In the genomic region with DNA sequence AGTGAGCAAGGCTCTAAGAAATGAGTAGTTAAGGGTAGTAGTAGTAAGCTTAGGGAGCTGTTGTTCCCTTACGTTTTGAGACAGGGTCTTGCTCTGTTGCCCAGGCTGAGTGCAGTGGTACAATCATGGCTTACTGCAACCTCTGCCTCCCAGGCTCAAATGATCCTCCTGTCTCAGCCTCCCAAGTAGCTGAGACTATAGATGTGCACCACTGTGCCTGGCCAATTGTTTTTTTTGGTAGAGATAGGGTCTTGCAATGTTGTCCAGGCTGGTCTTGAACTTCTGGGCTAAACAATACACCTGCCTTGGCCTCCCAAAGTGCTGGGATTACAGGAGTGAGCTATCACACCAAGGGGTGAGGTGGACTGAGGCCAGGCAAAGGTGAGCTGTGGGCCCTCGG, we compare ENCODE assay signal across 17 cellular contexts. TPM values are rescaled to one million over a fixed set of nuclear protein-coding genes. Genes with fewer than 3 reads are reported as not detected.
DNase-seq lines count a peak whose midpoint lies in the region; ATAC-seq, FAIRE-seq and TF ChIP-seq lines count a peak whose summit lies in the region.
"Had no signal": no experiment of that assay in that cellular context is flagged by ENCODE, and none has a peak within 500 bp of the region (broad histone marks: within the 10 kb centered on the region; RNA-seq: fewer than 3 reads in every experiment).

No MANE protein-coding gene starts in this region.

- H3K9me3 Mint-ChIP-seq in neural progenitor cell, result peaks cover 8% of the 10 kb centered on the region

- RAD21 ChIA-PET in GM12878 (lab: Charles Lee; ENCODE audit: unreplicated experiment), result interaction anchor here (1.1 to 3.0 kb wide), 5 partner anchors 9 to 132 kb away, joined by 3 to 27 read pairs (median 6); partner anchors contain the start of gene SMIM38

- peak overlapping the region; percentile 67 to 93 (median 82) for H3K4me2 ChIP-seq in BLaER1 treated with 17β-estradiol and CSF1 and Interleukin-3, amounts not matched to agents 10 nM and 100 nM
- H3K4me2 ChIP-seq in KMS-11, result peak overlapping the region; percentile 55; the same call in 1 of the 2 replicates
- no peak overlapping the region; the same call in 1 of the 2 replicates for H3K4me2 ChIP-seq in GM12878 (ENCODE audit: control insufficient read depth, insufficient read depth)
- no peak overlapping the region for H3K4me2 ChIP-seq in neural progenitor cell

- TF ChIP-seq EP300 in GM12878 (IDR thresholded peaks at IDR 0.05; ENCODE audit: borderline replicate concordance in 1 of 2, control insufficient read depth in 1 of 2, low read depth in 2 of 2, low read length in 2 of 2) (no peak), sigmoid colon (IDR thresholded peaks at IDR 0.05) (no peak)

- CTCF ChIA-PET in GM12878 (lab: Yijun Ruan, JAX), result interaction anchor here (1.0 to 2.9 kb wide), 2 partner anchors 10 to 19 kb away, joined by 3 to 11 read pairs; partner anchors contain the start of gene SMIM38

- H3K4me1 ChIP-seq in BLaER1 treated with 17β-estradiol and CSF1 and Interleukin-3, amounts not matched to agents 10 nM and 100 nM, result peaks cover 18 to 20% (median 19%) of the 10 kb centered on the region in 10 experiments
- H3K4me1 ChIP-seq in KMS-11 (ENCODE audit: low read depth, poor library complexity, severe bottlenecking) (peaks cover 20% of the 10 kb centered on the region), GM12878 (ENCODE audit: control insufficient read depth, insufficient read depth, low read length) (peaks cover 21% of the 10 kb centered on the region), sigmoid colon (peaks cover 0 to 31% (median 24%) of the 10 kb centered on the region in 4 donors), neural progenitor cell (no peaks in the 10 kb centered on the region)

- DNase-seq in GM12878 (ENCODE audit: low read depth, low spot score) (no peak), sigmoid colon (no peak), neural progenitor cell (ENCODE audit: low spot score) (no peak), GF-D8 (lab: John Stamatoyannopoulos, UW) (no peak), GM03348 (ENCODE audit: low spot score) (no peak), NCI-H146 (lab: John Stamatoyannopoulos, UW) (no peak)
- DNase-seq: NCI-H1436 treated with DMSO at 0.1 percent for 48 hours, NCI-H2029 treated with DMSO at 0.1 percent for 48 hours, NCI-H2171 treated with DMSO at 0.1 percent for 48 hours, NCI-H446, NCI-H526 treated with DMSO at 0.1 percent for 48 hours had no signal

- no peak overlapping the region for H3K4me3 ChIP-seq in BLaER1 treated with 17β-estradiol and CSF1 and Interleukin-3, amounts not matched to agents 10 nM and 100 nM
- H3K4me3 ChIP-seq in KMS-11 (IDR thresholded peaks at IDR 0.05; ENCODE audit: insufficient read depth, low read depth, low read length) (no peak overlapping the region), GM12878 (no peak overlapping the region), sigmoid colon (no peak overlapping the region), neural progenitor cell (no peak overlapping the region)

- peaks cover 14% of the 10 kb centered on the region for H3K27me3 Mint-ChIP-seq in neural progenitor cell (ENCODE audit: insufficient read depth, low read depth)

- ATAC-seq in GM12878, result no peak

- 36% methylated on average over 2 of the region's 2 CpGs for WGBS in GM12878 (ENCODE audit: insufficient coverage, insufficient replicate concordance, low lambda C conversion rate, missing lambda C conversion rate)
- 91% methylated on average over 2 of the region's 2 CpGs for WGBS in sigmoid colon, 2 donors

- peaks cover 12% of the 10 kb centered on the region for H3K4me1 Mint-ChIP-seq in neural progenitor cell

- SMC1A ChIA-PET in GM12878 (lab: Charles Lee; ENCODE audit: uncharacterized antibody, unreplicated experiment), result interaction anchor here (1.0 to 3.3 kb wide), 9 partner anchors 10 to 505 kb away, joined by 3 to 35 read pairs (median 7); partner anchors contain the start of gene SMIM38

- H3K79me2 ChIP-seq in KMS-11 (ENCODE audit: insufficient read depth, low read depth) (no peaks in the 10 kb centered on the region), GM12878 (ENCODE audit: control insufficient read depth, insufficient read depth, low read length) (no peaks in the 10 kb centered on the region), neural progenitor cell (ENCODE audit: low read depth) (no peaks in the 10 kb centered on the region)

- in situ Hi-C loops in GM12878 (cut with MboI), result no loop called here

- no peaks in the 10 kb centered on the region for H3F3A ChIP-seq in neural progenitor cell (ENCODE audit: low read depth)

- POLR2A ChIA-PET in GM12878 (lab: Charles Lee), result interaction anchor here (1.0 to 3.3 kb wide), 5 partner anchors 9 to 133 kb away, joined by 3 to 32 read pairs (median 4); partner anchors contain the start of gene SMIM38

- TF ChIP-seq RAD21 in GM12878 (IDR thresholded peaks at IDR 0.05; ENCODE audit: insufficient read depth, low read depth, low read length), result no peak

- no peaks in the 10 kb centered on the region for H3K36me3 Mint-ChIP-seq in neural progenitor cell
- H3K36me3 Mint-ChIP-seq: CD8-positive, alpha-beta memory T cell had no signal

- H3K9me3 ChIP-seq in BLaER1 treated with 17β-estradiol and CSF1 and Interleukin-3, amounts not matched to agents 10 nM and 100 nM (replicated peaks in 1 of 11), result peaks cover 13 to 29% (median 17%) of the 10 kb centered on the region in 11 experiments
- H3K9me3 ChIP-seq in GM12878 (replicated peaks; ENCODE audit: control insufficient read depth, insufficient read depth, low read length) (peaks cover 4% of the 10 kb centered on the region), sigmoid colon (no peaks in the 10 kb centered on the region), neural progenitor cell (ENCODE audit: low read depth) (no peaks in the 10 kb centered on the region)

- peak overlapping the region in 5 of 11 experiments; percentile 18 to 44 (median 36); a peak in 3 of 22 replicates for H3K9ac ChIP-seq in BLaER1 treated with 17β-estradiol and CSF1 and Interleukin-3, amounts not matched to agents 10 nM and 100 nM
- H3K9ac ChIP-seq in KMS-11 (peak overlapping the region; percentile 38; the same call in 1 of the 2 replicates), GM12878 (ENCODE audit: control insufficient read depth, insufficient read depth, low read length) (peak overlapping the region; percentile 71; the same call in 1 of the 2 replicates), neural progenitor cell (no peak overlapping the region)

- H3K4me3 Mint-ChIP-seq in neural progenitor cell, result no peak overlapping the region
- H3K4me3 Mint-ChIP-seq: CD8-positive, alpha-beta memory T cell; H9 had no signal

- FAIRE-seq in GM12878 (lab: Jason Lieb, UNC), result no peak
- FAIRE-seq: A204.1 had no signal

- BruUV-seq in GM12878 (replicated peaks; lab: Mats Ljungman, UMichigan), result no TSS peak

- no peak overlapping the region for H3K27ac Mint-ChIP-seq in neural progenitor cell
- H3K27ac Mint-ChIP-seq: CD8-positive, alpha-beta memory T cell; H9 had no signal

- TF ChIP-seq CTCF in KMS-11 (conservative IDR thresholded peaks at IDR 0.05; ENCODE audit: low read depth, low read length) (no peak), GM12878 (IDR thresholded peaks at IDR 0.05 in 2 of 3, conservative IDR thresholded peaks at IDR 0.05 in 1 of 3; ENCODE audit: control insufficient read depth in 2 of 3, extremely low read depth in 1 of 3, insufficient read depth in 1 of 3, low read depth in 3 of 3, low read length in 3 of 3) (no peak), sigmoid colon (IDR thresholded peaks at IDR 0.05) (no peak), neural progenitor cell (IDR thresholded peaks at IDR 0.05) (no peak)

- H3K36me3 ChIP-seq in BLaER1 treated with 17β-estradiol and CSF1 and Interleukin-3, amounts not matched to agents 10 nM and 100 nM, result 0 out of 22 replicates have a peak, but pooled peaks cover 0 to 4% (median 0%) of the 10 kb centered on the region in 11 experiments
- no peaks in the 10 kb centered on the region for H3K36me3 ChIP-seq in KMS-11 (ENCODE audit: insufficient read depth)
- H3K36me3 ChIP-seq in GM12878 (ENCODE audit: control insufficient read depth in 2 of 2, insufficient read depth in 2 of 2, low read length in 1 of 2), result no peaks in the 10 kb centered on the region
- no peaks in the 10 kb centered on the region for H3K36me3 ChIP-seq in sigmoid colon
- H3K36me3 ChIP-seq in neural progenitor cell, result no peaks in the 10 kb centered on the region

- H3K27me3 ChIP-seq in BLaER1 treated with 17β-estradiol and CSF1 and Interleukin-3, amounts not matched to agents 10 nM and 100 nM, result peaks cover 0 to 7% (median 0%) of the 10 kb centered on the region in 11 experiments; a peak in 2 of 22 replicates
- no peaks in the 10 kb centered on the region; the same call in 1 of the 2 replicates for H3K27me3 ChIP-seq in KMS-11 (ENCODE audit: insufficient read depth, low read depth)
- H3K27me3 ChIP-seq in GM12878 (replicated peaks in 1 of 2; ENCODE audit: control insufficient read depth in 2 of 2, insufficient read depth in 2 of 2, low read length in 1 of 2), result no peaks in the 10 kb centered on the region
- no peaks in the 10 kb centered on the region for H3K27me3 ChIP-seq in sigmoid colon
- H3K27me3 ChIP-seq in neural progenitor cell, result no peaks in the 10 kb centered on the region

- H4K20me1 ChIP-seq in BLaER1 treated with 17β-estradiol and CSF1 and Interleukin-3, amounts not matched to agents 10 nM and 100 nM, result peaks cover 0 to 20% (median 0%) of the 10 kb centered on the region in 11 experiments; a peak in 2 of 22 replicates
- H4K20me1 ChIP-seq in KMS-11 (ENCODE audit: insufficient read depth) (no peaks in the 10 kb centered on the region), GM12878 (ENCODE audit: control insufficient read depth, insufficient read depth) (no peaks in the 10 kb centered on the region), neural progenitor cell (ENCODE audit: low read depth) (no peaks in the 10 kb centered on the region)

- TF ChIP-seq POLR2A in GM12878 (IDR thresholded peaks at IDR 0.05; ENCODE audit: low read depth, low read length), result no peak
- TF ChIP-seq POLR2A in sigmoid colon (IDR thresholded peaks at IDR 0.05), result no peak

- H2AFZ ChIP-seq in KMS-11 (ENCODE audit: low read depth) (no peak overlapping the region; the same call in 1 of the 2 replicates), GM12878 (ENCODE audit: control insufficient read depth, low read depth, low read length) (no peak overlapping the region), neural progenitor cell (replicated peaks) (no peak overlapping the region)

- H3K27ac ChIP-seq in BLaER1 treated with 17β-estradiol and CSF1 and Interleukin-3, amounts not matched to agents 10 nM and 100 nM, result peak overlapping the region in 2 of 11 experiments; percentile 39 to 55; a peak in 5 of 22 replicates
- H3K27ac ChIP-seq in KMS-11 (no peak overlapping the region), GM12878 (ENCODE audit: control insufficient read depth, insufficient read depth) (peak overlapping the region; percentile 83), sigmoid colon (peak overlapping the region in 3 of 4 donors; percentile 69 to 90 (median 72)), neural progenitor cell (no peak overlapping the region)
- H3K27ac ChIP-seq: SK-N-MC had no signal

- intact Hi-C loops in GM12878 (cut with micrococcal nuclease; ENCODE audit: unreplicated experiment), result loop anchor here (2.0 to 5.0 kb wide), 2 partner anchors 58 to 131 kb away; no protein-coding TSS in a partner anchor
- intact Hi-C loops in sigmoid colon (cut with DNase I), result no loop called here

RNA-seq across cellular contexts. Expression of gene SMIM38, which starts 10.0 kb away (rescaled TPM):
- total RNA-seq in GM12878 (2013; cell fraction: nucleolus; rRNA removed), result 43.8 and 47.7 TPM in 2 replicates
- total RNA-seq in GM12878 (2014; rRNA removed) (3.8 and 5.3 TPM in 2 replicates), GM12878 (2014; rRNA removed; fragmentation: Illumina TruSeq; extraction: Trizol) (1.8 and 2.1 TPM in 2 replicates), GM12878 (2021) (2.8 and 3.5 TPM in 2 replicates), sigmoid colon (1 to 10 TPM; 1.1 to 5.4 (median 2.8) TPM), neural progenitor cell (ENCODE audit: low replicate concordance) (1.5 and 2.0 TPM in 2 replicates)
- 2.6 TPM for polyA plus RNA-seq in GM12878 (2011; ENCODE audit: low read depth)
- polyA plus RNA-seq in GM12878 (2011; rRNA removed) (3.1 and 5.0 TPM in 2 replicates), GM12878 (2014; fragmentation: Illumina TruSeq; extraction: Trizol) (0.95 and 1.4 TPM in 2 replicates), GM12878 (2014; fragmentation: Nextera tagmentation; extraction: Ambion mirVana) (under 1 TPM in 1 of 2 experiments, not detected in 1; 0.15 TPM), GM12878 (2014; rRNA removed) (4.0 and 4.3 TPM in 2 replicates), GM12878 (2016; fragmentation: Nextera tagmentation; extraction: Ambion mirVana) (under 1 TPM; 0.21 to 0.63 TPM), sigmoid colon (under 1 TPM in 1 of 3 donors, not detected in 2; 0.19 TPM)
- 6.9 and 8.4 TPM in 2 replicates for polyA plus RNA-seq in GM12878 (2011; cell fraction: cytosol; rRNA removed)
- polyA plus RNA-seq in GM12878 (2011; cell fraction: nucleus; rRNA removed), result 11.2 and 17.9 TPM in 2 replicates
- 4.0 and 5.9 TPM in 2 replicates for polyA plus RNA-seq in GM12878 (2012)
- 7.4 and 15.5 TPM in 2 replicates for polyA minus RNA-seq in GM12878 (2011; rRNA and poly(A)+ RNA removed)
- polyA minus RNA-seq in GM12878 (2011; cell fraction: cytosol; rRNA and poly(A)+ RNA removed), result 2.7 and 4.4 TPM in 2 replicates
- 7.4 and 7.9 TPM in 2 replicates for polyA minus RNA-seq in GM12878 (2011; cell fraction: nucleus; rRNA and poly(A)+ RNA removed)
- polyA plus RNA-seq: CD8-positive, alpha-beta memory T cell had no signal

Comparison
In these comparisons a context has a peak if more than half of its experiments do, and no peak if none do; other contexts are left out.
1. H3K27ac ChIP-seq: peak in GM12878 (single experiment) and sigmoid colon (3 of 4); none in KMS-11 (single experiment) and neural progenitor cell (single experiment).
2. H3K4me2 ChIP-seq: peak in BLaER1 treated with 17β-estradiol and CSF1 and Interleukin-3, amounts not matched to agents 10 nM and 100 nM (11 of 11) and KMS-11 (single experiment); none in GM12878 (single experiment) and neural progenitor cell (single experiment).